ENCODE assay signal across 40 cellular contexts in genomic region chr4:1362521-1362920, GRCh38. TPM values are rescaled to one million over a fixed set of nuclear protein-coding genes. Genes with fewer than 3 reads are reported as not detected.
"Had no signal": no experiment of that assay in that cellular context is flagged by ENCODE, and none has a peak within 500 bp of the region (broad histone marks: within the 10 kb centered on the region; RNA-seq: fewer than 3 reads in every experiment).

No MANE protein-coding gene starts in this region.

- H3K4me3 ChIP-seq: adrenal gland, ascending aorta, body of pancreas, breast epithelium, cardiac muscle cell had no signal

- H3K9me3 ChIP-seq: adrenal gland, ascending aorta, body of pancreas, breast epithelium had no signal

- DNase-seq: activated effector memory CD4-positive, alpha-beta T cell treated with anti-CD3 and anti-CD28 coated beads, Interleukin-2, amount 50 U/mL, for 16 hours; activated effector memory CD4-positive, alpha-beta T cell treated with Interleukin-2 at 50 U/mL for 16 hours; activated gamma-delta T cell; activated gamma-delta T cell treated with Interleukin-2 at 50 U/mL for 16 hours; activated naive CD4-positive, alpha-beta T cell; activated naive CD4-positive, alpha-beta T cell treated with anti-CD3 and anti-CD28 coated beads for 36 hours; activated naive CD4-positive, alpha-beta T cell treated with anti-CD3 and anti-CD28 coated beads, Interleukin-2, amount 10 ng/mL, durations not matched to agents 7 days and 5 days; activated naive CD4-positive, alpha-beta T cell treated with anti-CD3 and anti-CD28 coated beads, Interleukin-2, amount 50 U/mL, for 16 hours; activated naive CD4-positive, alpha-beta T cell treated with Interleukin-2 at 50 U/mL for 16 hours; activated naive CD8-positive, alpha-beta T cell treated with anti-CD3 and anti-CD28 coated beads for 36 hours; activated naive CD8-positive, alpha-beta T cell treated with anti-CD3 and anti-CD28 coated beads, Interleukin-2, amount 10 ng/mL, durations not matched to agents 7 days and 5 days; activated naive CD8-positive, alpha-beta T cell treated with anti-CD3 and anti-CD28 coated beads, Interleukin-2, amount 50 U/mL, for 24 hours; activated T-cell treated with anti-CD3 and anti-CD28 coated beads for 4 hours; activated T-cell treated with anti-CD3 and anti-CD28 coated beads, Interleukin-2, amount 50 U/mL, for 1 hour; activated T-cell treated with anti-CD3 and anti-CD28 coated beads, Interleukin-2, amount 50 U/mL, for 24 hours; activated T-cell treated with anti-CD3 and anti-CD28 coated beads, Interleukin-2, amount 50 U/mL, for 4 hours; activated T-cell treated with anti-CD3 and anti-CD28 coated beads, Interleukin-2, amount 50 U/mL, for 48 hours; activated T-cell treated with anti-CD3 and anti-CD28 coated beads, Interleukin-2, amount 50 U/mL, for 72 hours; adrenal gland; amniotic stem cell; amygdala; anterior cingulate cortex; aorta; body of pancreas; brain microvascular endothelial cell; caudate nucleus; central memory CD4-positive, alpha-beta T cell; cerebellar nuclear complex had no signal

- FAIRE-seq: astrocyte, bronchial epithelial cell had no signal

- ATAC-seq: activated naive CD4-positive, alpha-beta T cell treated with anti-CD3 and anti-CD28 coated beads, Interleukin-2, amount 50 U/mL, for 72 hours; activated naive CD8-positive, alpha-beta T cell treated with anti-CD3 and anti-CD28 coated beads, Interleukin-2, amount 50 U/mL, for 24 hours; activated T-cell treated with anti-CD3 and anti-CD28 coated beads, Interleukin-2, amount 50 U/mL, for 4 hours; activated T-cell treated with anti-CD3 and anti-CD28 coated beads, Interleukin-2, amount 50 U/mL, for 72 hours; activated T-helper 17 cell treated with anti-CD3 and anti-CD28 coated beads, Interleukin-2, amount 50 U/mL, for 72 hours; body of pancreas had no signal

- H3K27me3 ChIP-seq: adrenal gland, ascending aorta, body of pancreas, brain microvascular endothelial cell, breast epithelium, cardiac muscle cell had no signal

- H3K36me3 ChIP-seq: brain microvascular endothelial cell, breast epithelium, cardiac muscle cell had no signal

- H3K27ac ChIP-seq: adrenal gland, ascending aorta, body of pancreas, brain microvascular endothelial cell, breast epithelium, cardiac muscle cell had no signal

- H3K4me1 ChIP-seq: breast epithelium had no signal

RNA-seq across cellular contexts. Expression of gene NKX1-1, which starts 43.7 kb away (rescaled TPM):
- total RNA-seq: activated naive CD4-positive, alpha-beta T cell treated with anti-CD3 and anti-CD28 coated beads for 36 hours; activated naive CD4-positive, alpha-beta T cell treated with anti-CD3 and anti-CD28 coated beads, Interleukin-2, amount 50 U/mL, for 72 hours; activated naive CD8-positive, alpha-beta T cell treated with anti-CD3 and anti-CD28 coated beads for 36 hours; activated naive CD8-positive, alpha-beta T cell treated with anti-CD3 and anti-CD28 coated beads, Interleukin-2, amount 10 ng/mL, durations not matched to agents 7 days and 5 days; activated T-cell treated with anti-CD3 and anti-CD28 coated beads, Interleukin-2, amount 50 U/mL, for 4 hours; activated T-cell treated with anti-CD3 and anti-CD28 coated beads, Interleukin-2, amount 50 U/mL, for 72 hours; activated T-helper 1 cell treated with anti-CD3 and anti-CD28 coated beads, Interleukin-12 subunit alpha, Interleukin-12 subunit beta, Interleukin-2, Interleukin-4 antibody, amounts not matched to agents 30 ng/mL and 10 ng/mL and 1 ng/mL, durations not matched to agents 14 hours and 24 hours and 36 hours; activated T-helper 17 cell treated with anti-CD3 and anti-CD28 coated beads, Interleukin-2, amount 50 U/mL, for 72 hours; activated T-helper 2 cell treated with anti-CD3 and anti-CD28 coated beads, Interferon-gamma antibody, Interleukin-2, Interleukin-4, amounts not matched to agents 10 μg/mL and 5 μg/mL and 100 μg/mL, durations not matched to agents 14 hours and 24 hours and 36 hours; adrenal gland; aorta; ascending aorta; astrocyte; body of pancreas; breast epithelium; bronchial epithelial cell; cardiac muscle cell; cardiac septum; cerebellum had no signal
- polyA plus RNA-seq: adipose tissue, adrenal gland, aorta, cardiac muscle cell had no signal
